In genomic region chr9:27572918-27573698, GRCh38 we compare ENCODE assay signal across 8 cellular contexts. TPM values are rescaled to one million over a fixed set of nuclear protein-coding genes. Genes with fewer than 3 reads are reported as not detected.
DNase-seq lines count a peak whose midpoint lies in the region; ATAC-seq and TF ChIP-seq lines count a peak whose summit lies in the region.

Gene C9orf72 (minus strand): TSS chr9:27573481. CDS start chr9:27567120, 6,361 bp downstream.

- peak within 1 kb of the TSS; percentile 94 to 99 (median 98) for H3K4me3 Mint-ChIP-seq in CD4-positive, alpha-beta memory T cell

- H3K9me3 ChIP-seq in CD4-positive, alpha-beta memory T cell (ENCODE audit: control insufficient read depth in 1 of 2, low read length in 2 of 2): no peaks in the 10 kb centered on the region
- H3K9me3 ChIP-seq in upper lobe of left lung: peaks cover 0 to 2% (median 1%) of the 10 kb centered on the region in 4 donors

- TF ChIP-seq POLR2A in upper lobe of left lung (IDR thresholded peaks at IDR 0.05): peak in 3 of 4 donors; percentile 77 to 93 (median 85)

- POLR2A ChIA-PET in CD4-positive, alpha-beta memory T cell (lab: Charles Lee; ENCODE audit: partially characterized antibody): interaction anchor here (0.6 to 2.1 kb wide), 6 partner anchors 12 to 626 kb away, joined by 3 to 12 read pairs (median 4); partner anchors contain the start of genes MOB3B and PLAA

- H3K9me3 Mint-ChIP-seq in CD4-positive, alpha-beta memory T cell: peaks cover 0 to 6% (median 2%) of the 10 kb centered on the region in 8 donors

- DNase-seq in CD4-positive, alpha-beta memory T cell: peak; percentile 88 to 96 (median 90)
- DNase-seq in GM19238 (ENCODE audit: insufficient read length, low spot score): peak; percentile 51
- DNase-seq in RKO (ENCODE audit: low spot score): peak; percentile 66
- peak; percentile 82 for DNase-seq in activated gamma-delta T cell treated with Interleukin-2 at 50 U/mL for 16 hours
- peak; percentile 90 for DNase-seq in germinal center (ENCODE audit: low spot score)
- peak; percentile 74 to 96 (median 78) for DNase-seq in posterior cingulate gyrus
- peak; percentile 77 to 98 for DNase-seq in upper lobe of left lung

- peaks cover 15 to 37% (median 22%) of the 10 kb centered on the region in 4 donors for H3K4me1 Mint-ChIP-seq in CD4-positive, alpha-beta memory T cell

- H3K27ac ChIP-seq in CD4-positive, alpha-beta memory T cell (ENCODE audit: low read depth, low read length): peak within 1 kb of the TSS; percentile 94
- H3K27ac ChIP-seq in upper lobe of left lung: peak within 1 kb of the TSS; percentile 96 to 99 (median 98)

- H3K27me3 Mint-ChIP-seq in CD4-positive, alpha-beta memory T cell: peaks cover 0 to 5% of the 10 kb centered on the region in 2 donors

- intact Hi-C loops in CD4-positive, alpha-beta memory T cell (cut with micrococcal nuclease): loop anchor here (1.0 to 2.0 kb wide), 3 partner anchors 44 to 681 kb away; partner anchors contain the start of genes CAAP1, MOB3B and PLAA
- intact Hi-C loops in posterior cingulate gyrus (cut with DNase I): loop anchor here (5.0 to 10.0 kb wide), 3 partner anchors 152 to 681 kb away; partner anchors contain the start of genes CAAP1 and IFT74

- ATAC-seq in HG03378 (IDR thresholded peaks at IDR 0.05; ENCODE audit: unreplicated experiment) (peak; percentile 18), upper lobe of left lung (ENCODE audit: low FRiP score in 2 of 2) (peak; percentile 94 to 96)

- TF ChIP-seq CTCF in upper lobe of left lung (IDR thresholded peaks at IDR 0.05): no peak

- H3K4me1 ChIP-seq in CD4-positive, alpha-beta memory T cell (ENCODE audit: insufficient read depth, low read length): peaks cover 14% of the 10 kb centered on the region
- H3K4me1 ChIP-seq in upper lobe of left lung: peaks cover 0 to 32% (median 14%) of the 10 kb centered on the region in 4 donors

- peak within 1 kb of the TSS; percentile 49 to 78 for H3K4me3 ChIP-seq in CD4-positive, alpha-beta memory T cell (ENCODE audit: low read length in 2 of 2)
- peak within 1 kb of the TSS; percentile 60 to 81 (median 78) for H3K4me3 ChIP-seq in upper lobe of left lung

- H3K27ac Mint-ChIP-seq in CD4-positive, alpha-beta memory T cell: peak within 1 kb of the TSS; percentile 98 to 100 (median 99)

- no peaks in the 10 kb centered on the region for H3K27me3 ChIP-seq in CD4-positive, alpha-beta memory T cell (ENCODE audit: insufficient read depth, low read length)
- no peaks in the 10 kb centered on the region for H3K27me3 ChIP-seq in upper lobe of left lung

- CTCF ChIA-PET in CD4-positive, alpha-beta memory T cell (lab: Charles Lee; ENCODE audit: partially characterized antibody): interaction anchor here (1.0 to 1.7 kb wide), 3 partner anchors 27 to 240 kb away, joined by 4 to 5 read pairs (median 4); partner anchors contain the start of gene MOB3B

- whole genome bisulfite sequencing in upper lobe of left lung, 2 donors: 1 to 2% methylated on average over 24 to 65 of the region's 73 CpGs

- no peaks in the 10 kb centered on the region for H3K36me3 ChIP-seq in CD4-positive, alpha-beta memory T cell (ENCODE audit: insufficient read depth, low read length)
- H3K36me3 ChIP-seq in upper lobe of left lung: no peaks in the 10 kb centered on the region

- peaks cover 1 to 12% of the 10 kb centered on the region in 2 donors for H3K36me3 Mint-ChIP-seq in CD4-positive, alpha-beta memory T cell

- no peak for TF ChIP-seq EP300 in upper lobe of left lung (IDR thresholded peaks at IDR 0.05)

RNA-seq across cellular contexts. Expression of gene C9orf72, which starts in this region (rescaled TPM):
- 10 to 100 TPM; 20.3 to 21.1 TPM for total RNA-seq in CD4-positive, alpha-beta memory T cell
- 10 to 100 TPM in 1 of 2 donors, 1 to 10 TPM in 1; 6.5 to 16.9 TPM for polyA plus RNA-seq in CD4-positive, alpha-beta memory T cell
- total RNA-seq in upper lobe of left lung: 10 to 100 TPM; 16.9 to 57.8 (median 24.9) TPM

Comparison
In these comparisons a context has a peak if more than half of its experiments do, and no peak if none do; other contexts are left out.
1. Peak in every context shown above with its lines: DNase-seq, ATAC-seq, H3K4me3 ChIP-seq and H3K27ac ChIP-seq.